In the genomic region with DNA sequence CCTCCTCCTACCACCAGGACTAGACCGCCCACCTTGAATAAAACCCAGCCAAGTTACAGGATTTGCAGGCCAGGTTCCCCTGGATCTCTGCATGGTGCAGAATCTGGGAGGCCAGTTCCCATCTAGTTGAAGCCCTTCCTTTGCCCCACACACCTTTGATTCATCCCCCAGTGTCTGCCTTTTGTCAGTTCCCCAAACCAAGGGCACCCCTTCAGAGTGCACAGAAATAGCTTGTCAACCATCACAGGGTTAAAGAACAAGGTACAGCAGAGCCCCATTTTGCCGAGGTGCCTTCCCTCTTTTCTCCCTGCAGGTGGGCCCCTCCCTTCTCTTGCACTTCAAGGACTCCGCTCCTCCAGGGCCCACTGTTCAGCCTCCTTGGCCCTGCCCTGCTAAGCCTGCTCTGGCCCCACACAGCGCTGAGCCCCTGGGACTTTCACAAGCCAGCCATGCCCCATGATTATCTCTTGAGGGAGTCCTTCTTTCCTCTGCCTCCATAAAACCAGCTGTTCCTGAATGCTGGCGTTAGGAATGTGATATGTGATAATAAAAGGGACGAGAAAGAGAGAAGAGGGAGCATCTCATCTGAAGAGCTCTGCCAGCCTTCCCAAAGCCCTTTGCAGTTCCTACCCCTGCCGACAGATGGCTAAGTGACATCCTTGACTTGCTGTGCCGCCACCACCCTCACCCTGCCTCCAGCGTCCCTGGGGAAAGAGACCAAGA, we compare ENCODE assay signal across 8 cellular contexts.
DNase-seq lines count a peak whose midpoint lies in the region; ATAC-seq and TF ChIP-seq lines count a peak whose summit lies in the region.

No MANE protein-coding gene starts in this region.

- peaks cover 0 to 9% of the 10 kb centered on the region in 2 donors for H3K27me3 Mint-ChIP-seq in natural killer cell (ENCODE audit: low read depth in 2 of 2)
- peaks cover 0 to 9% of the 10 kb centered on the region in 2 donors for H3K27me3 Mint-ChIP-seq in natural killer cell treated with Interleukin-12 subunit alpha and Interleukin-12 subunit beta and Interleukin-15 and Interleukin-18, amount 100 ng/mL, for 72 hours

- no peaks in the 10 kb centered on the region for H3K9me3 Mint-ChIP-seq in natural killer cell
- H3K9me3 Mint-ChIP-seq in natural killer cell treated with Interleukin-12 subunit alpha and Interleukin-12 subunit beta and Interleukin-15 and Interleukin-18, amount 100 ng/mL, for 72 hours: no peaks in the 10 kb centered on the region

- H3K36me3 Mint-ChIP-seq in natural killer cell: no peaks in the 10 kb centered on the region
- no peaks in the 10 kb centered on the region for H3K36me3 Mint-ChIP-seq in natural killer cell treated with Interleukin-12 subunit alpha and Interleukin-12 subunit beta and Interleukin-15 and Interleukin-18, amount 100 ng/mL, for 72 hours

- intact Hi-C loops in natural killer cell (cut with micrococcal nuclease) (no loop called here), colonic mucosa (cut with DNase I) (no loop called here), aorta (cut with DNase I) (no loop called here)

- H3K4me1 Mint-ChIP-seq in natural killer cell: no peaks in the 10 kb centered on the region
- no peaks in the 10 kb centered on the region for H3K4me1 Mint-ChIP-seq in natural killer cell treated with Interleukin-12 subunit alpha and Interleukin-12 subunit beta and Interleukin-15 and Interleukin-18, amount 100 ng/mL, for 72 hours (ENCODE audit: low read depth in 2 of 2)

- peak; percentile 37 for TF ChIP-seq CTCF in natural killer cell (IDR thresholded peaks at IDR 0.05)
- TF ChIP-seq CTCF in RWPE2 (IDR thresholded peaks at IDR 0.05; ENCODE audit: poor library complexity, severe bottlenecking): no peak
- TF ChIP-seq CTCF in colonic mucosa (IDR thresholded peaks at IDR 0.05): peak; percentile 55
- peak; percentile 71 for TF ChIP-seq CTCF in parathyroid adenoma (IDR thresholded peaks at IDR 0.05)

- ATAC-seq in natural killer cell (no peak), RWPE2 (ENCODE audit: low read depth) (no peak), aorta (ENCODE audit: low FRiP score) (no peak)
- ATAC-seq in natural killer cell treated with Interleukin-12 subunit alpha and Interleukin-12 subunit beta and Interleukin-15 and Interleukin-18, amount 100 ng/mL, for 72 hours: no peak

- no peaks in the 10 kb centered on the region for H3K36me3 ChIP-seq in RWPE2 (ENCODE audit: low read depth)
- no peaks in the 10 kb centered on the region for H3K36me3 ChIP-seq in colonic mucosa
- H3K36me3 ChIP-seq in parathyroid adenoma (ENCODE audit: control insufficient read depth, insufficient read depth, low read length): no peaks in the 10 kb centered on the region
- no peaks in the 10 kb centered on the region for H3K36me3 ChIP-seq in aorta (ENCODE audit: control insufficient read depth in 1 of 2, insufficient read depth in 2 of 2, low read length in 1 of 2)

- H3K79me2 ChIP-seq in parathyroid adenoma: no peaks in the 10 kb centered on the region

- peaks cover 17% of the 10 kb centered on the region for H3K4me1 ChIP-seq in RWPE2 (ENCODE audit: insufficient read depth, poor library complexity, severe bottlenecking)
- H3K4me1 ChIP-seq in colonic mucosa: no peaks in the 10 kb centered on the region
- H3K4me1 ChIP-seq in parathyroid adenoma: no peaks in the 10 kb centered on the region
- no peaks in the 10 kb centered on the region for H3K4me1 ChIP-seq in aorta (ENCODE audit: control insufficient read depth in 1 of 2, insufficient read depth in 2 of 2, low read length in 2 of 2)

- no peak overlapping the region for H3K4me3 Mint-ChIP-seq in natural killer cell
- no peak overlapping the region for H3K4me3 Mint-ChIP-seq in natural killer cell treated with Interleukin-12 subunit alpha and Interleukin-12 subunit beta and Interleukin-15 and Interleukin-18, amount 100 ng/mL, for 72 hours

- no peak overlapping the region for H3K4me2 ChIP-seq in parathyroid adenoma (ENCODE audit: low read length)

- WGBS in aorta, 2 donors: 79 to 87% methylated on average over 9 of the region's 9 CpGs

- peak overlapping the region; percentile 34 for H3K27ac ChIP-seq in RWPE2 (ENCODE audit: poor library complexity, severe bottlenecking)
- no peak overlapping the region for H3K27ac ChIP-seq in colonic mucosa
- no peak overlapping the region for H3K27ac ChIP-seq in parathyroid adenoma
- H3K27ac ChIP-seq in aorta (ENCODE audit: low read depth in 1 of 2, low read length in 2 of 2): no peak overlapping the region

- H3K9me3 ChIP-seq in RWPE2 (ENCODE audit: severe bottlenecking): no peaks in the 10 kb centered on the region
- no peaks in the 10 kb centered on the region for H3K9me3 ChIP-seq in colonic mucosa
- no peaks in the 10 kb centered on the region for H3K9me3 ChIP-seq in parathyroid adenoma (ENCODE audit: control insufficient read depth, low read length)
- H3K9me3 ChIP-seq in aorta (ENCODE audit: control insufficient read depth, low read length): no peaks in the 10 kb centered on the region

- DNase-seq in natural killer cell (no peak), RWPE2 (ENCODE audit: low spot score) (no peak), colonic mucosa (no peak), aorta (no peak), Ammon's horn (ENCODE audit: low spot score) (no peak), NCI-H146 (lab: John Stamatoyannopoulos, UW) (no peak)
- DNase-seq in natural killer cell treated with Interleukin-12 subunit alpha and Interleukin-12 subunit beta and Interleukin-15 and Interleukin-18, amount 100 ng/mL, for 72 hours (ENCODE audit: low spot score): no peak

- H3K9ac ChIP-seq in colonic mucosa (ENCODE audit: low read depth in 2 of 2, low read length in 2 of 2) (no peak overlapping the region), parathyroid adenoma (no peak overlapping the region)

- H3K27ac Mint-ChIP-seq in natural killer cell: no peak overlapping the region
- no peak overlapping the region for H3K27ac Mint-ChIP-seq in natural killer cell treated with Interleukin-12 subunit alpha and Interleukin-12 subunit beta and Interleukin-15 and Interleukin-18, amount 100 ng/mL, for 72 hours

- no peak overlapping the region for H2AFZ ChIP-seq in parathyroid adenoma

- H3K27me3 ChIP-seq in RWPE2 (ENCODE audit: insufficient read depth, poor library complexity, severe bottlenecking) (no peaks in the 10 kb centered on the region), colonic mucosa (no peaks in the 10 kb centered on the region), parathyroid adenoma (ENCODE audit: control insufficient read depth, insufficient read depth, low read length) (no peaks in the 10 kb centered on the region), aorta (ENCODE audit: control insufficient read depth in 1 of 2, insufficient read depth in 2 of 2, low read length in 1 of 2) (no peaks in the 10 kb centered on the region)

- H3K4me3 ChIP-seq in RWPE2 (ENCODE audit: severe bottlenecking) (no peak overlapping the region), colonic mucosa (no peak overlapping the region), parathyroid adenoma (ENCODE audit: low read depth, low read length) (no peak overlapping the region), aorta (ENCODE audit: low read length in 2 of 2) (no peak overlapping the region)
